8 cellular contexts compared by ENCODE assay signal in the genomic region with DNA sequence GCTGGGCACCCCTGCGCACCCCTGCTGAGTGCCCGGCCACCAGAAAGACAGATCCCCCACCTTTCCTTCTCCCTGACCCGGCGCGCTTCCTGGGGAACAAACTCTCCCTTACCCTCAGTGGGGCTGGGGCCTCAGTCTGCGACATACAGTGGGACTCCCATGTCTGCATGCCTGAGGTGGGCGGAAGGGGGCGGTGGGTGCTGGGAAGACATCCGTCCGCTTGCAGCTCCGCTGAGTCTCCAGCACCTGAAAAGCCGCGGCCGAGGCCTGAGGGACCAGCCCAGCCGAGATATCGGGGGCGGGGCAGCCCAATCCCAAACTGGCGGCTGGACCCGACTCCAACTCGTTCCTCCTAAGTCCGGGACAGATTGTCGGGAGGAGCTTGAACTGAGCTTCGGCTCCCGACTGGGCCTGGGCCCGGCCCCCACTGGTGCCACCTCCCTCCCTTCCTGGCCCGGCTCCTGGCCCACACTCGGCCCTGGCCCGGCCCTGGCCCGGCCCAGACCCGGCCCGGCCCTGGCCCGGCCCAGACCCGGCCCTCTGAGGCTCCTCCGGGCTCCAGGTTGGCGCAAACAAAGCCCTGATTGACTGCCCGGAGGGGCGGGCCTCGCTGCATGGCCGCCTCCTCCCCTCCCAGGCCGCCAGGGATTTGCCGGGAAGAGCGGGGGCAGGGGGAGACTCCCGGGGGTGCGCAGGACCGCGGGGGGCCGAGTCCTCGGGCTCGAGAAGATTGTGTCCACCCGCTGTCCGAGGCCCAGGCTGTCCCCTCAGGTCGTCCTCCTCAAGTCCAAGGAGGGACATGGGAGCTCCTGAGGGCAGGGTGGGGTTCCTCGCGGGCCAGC. TPM values are rescaled to one million over a fixed set of nuclear protein-coding genes. Genes with fewer than 3 reads are reported as not detected.
DNase-seq lines count a peak whose midpoint lies in the region; ATAC-seq, FAIRE-seq and TF ChIP-seq lines count a peak whose summit lies in the region.

No MANE protein-coding gene starts in this region.

- H2AFZ ChIP-seq in astrocyte (ENCODE audit: low read depth, low read length) (peak overlapping the region; percentile 83), trophoblast cell (ENCODE audit: insufficient read depth, low read length, poor library complexity) (peak overlapping the region; percentile 92)

- H3K4me3 ChIP-seq in astrocyte (ENCODE audit: insufficient read depth, low read depth, low read length) (peak overlapping the region; percentile 66), right atrium auricular region (peak overlapping the region; percentile 47 to 60), trophoblast cell (ENCODE audit: low read depth, low read length) (peak overlapping the region; percentile 72)

- peaks cover 5% of the 10 kb centered on the region for H3K79me2 ChIP-seq in astrocyte (ENCODE audit: insufficient read depth, low read length)
- H3K79me2 ChIP-seq in trophoblast cell (ENCODE audit: control insufficient read depth, insufficient read depth, low read length, poor library complexity), result no peaks in the 10 kb centered on the region

- H3K9me3 ChIP-seq in ES-I3 (ENCODE audit: control insufficient read depth, insufficient read depth, low read length), result no peaks in the 10 kb centered on the region
- no peaks in the 10 kb centered on the region for H3K9me3 ChIP-seq in astrocyte (ENCODE audit: insufficient read depth, low read depth, low read length)
- no peaks in the 10 kb centered on the region for H3K9me3 ChIP-seq in right atrium auricular region
- H3K9me3 ChIP-seq in trophoblast cell (ENCODE audit: insufficient read depth, low read depth, low read length), result no peaks in the 10 kb centered on the region

- H4K20me1 ChIP-seq in astrocyte (ENCODE audit: insufficient read depth, low read length), result peaks cover 6% of the 10 kb centered on the region

- H3K4me2 ChIP-seq in astrocyte (ENCODE audit: low read length) (peak overlapping the region; percentile 97), trophoblast cell (ENCODE audit: low read length) (peak overlapping the region; percentile 93)

- peaks cover 7% of the 10 kb centered on the region for H3K79me1 ChIP-seq in trophoblast cell (ENCODE audit: low read length)

- no CpG with 5 or more reads among the region's 54 CpGs for WGBS in trophoblast cell (ENCODE audit: extremely low coverage, insufficient coverage, insufficient read length)

- H3K14ac ChIP-seq in trophoblast cell (ENCODE audit: low read length), result peak overlapping the region; percentile 75

- peak overlapping the region; percentile 77 for H4K12ac ChIP-seq in trophoblast cell (ENCODE audit: low read depth, low read length)

- peak overlapping the region; percentile 53; the same call in 1 of the 2 replicates for H3K9ac ChIP-seq in ES-I3 (ENCODE audit: low read depth, low read length)
- H3K9ac ChIP-seq in astrocyte (ENCODE audit: low read length), result peak overlapping the region; percentile 85
- peak overlapping the region; percentile 76 for H3K9ac ChIP-seq in trophoblast cell (ENCODE audit: low read length)

- peak overlapping the region; percentile 37 for H3K4ac ChIP-seq in trophoblast cell (ENCODE audit: low read depth, low read length)

- H3K4me1 ChIP-seq in ES-I3 (ENCODE audit: insufficient read depth, low read length), result peaks cover 12% of the 10 kb centered on the region
- peaks cover 14% of the 10 kb centered on the region for H3K4me1 ChIP-seq in astrocyte (ENCODE audit: insufficient read depth, low read length)
- peaks cover 0 to 16% of the 10 kb centered on the region in 2 donors for H3K4me1 ChIP-seq in right atrium auricular region
- peaks cover 6 to 17% of the 10 kb centered on the region in 2 experiments for H3K4me1 ChIP-seq in trophoblast cell (ENCODE audit: control insufficient read depth in 1 of 2, insufficient read depth in 2 of 2, low read length in 2 of 2)

- H2BK120ac ChIP-seq in trophoblast cell (ENCODE audit: insufficient read depth, low read length, poor library complexity), result peak overlapping the region; percentile 53

- H3K27ac ChIP-seq in astrocyte (ENCODE audit: low read depth, low read length) (peak overlapping the region; percentile 67), right atrium auricular region (peak overlapping the region; percentile 87 to 94), trophoblast cell (ENCODE audit: low read depth, low read length) (peak overlapping the region; percentile 40)

- peak overlapping the region; percentile 85 for H4K91ac ChIP-seq in trophoblast cell (ENCODE audit: low read depth, low read length)

- H3K18ac ChIP-seq in trophoblast cell (ENCODE audit: low read length), result peak overlapping the region; percentile 54

- H3K36me3 ChIP-seq in ES-I3 (ENCODE audit: insufficient read depth, low read length) (no peaks in the 10 kb centered on the region), astrocyte (ENCODE audit: insufficient read depth, low read length) (no peaks in the 10 kb centered on the region), right atrium auricular region (no peaks in the 10 kb centered on the region), trophoblast cell (ENCODE audit: control insufficient read depth in 1 of 2, insufficient read depth in 2 of 2, low read length in 2 of 2) (no peaks in the 10 kb centered on the region)

- H3K4me1 Mint-ChIP-seq in astrocyte (ENCODE audit: low read depth, unreplicated experiment), result peaks cover 5% of the 10 kb centered on the region

- no peaks in the 10 kb centered on the region for H3K9me3 Mint-ChIP-seq in astrocyte (ENCODE audit: unreplicated experiment)

- H3K23ac ChIP-seq in trophoblast cell (ENCODE audit: low read length), result no peak overlapping the region

- peak; percentile 18 for DNase-seq in NCI-H69 (lab: John Stamatoyannopoulos, UW)
- DNase-seq in astrocyte (ENCODE audit: low read depth), result peak; percentile 54
- peak; percentile 72 for DNase-seq in right atrium auricular region (ENCODE audit: low spot score)
- peak; percentile 44 to 61 for DNase-seq in trophoblast cell
- DNase-seq in cortex of kidney (lab: John Stamatoyannopoulos, UW), result no peak
- no peak for DNase-seq in NAMALWA (ENCODE audit: low spot score)

- H3K27me3 Mint-ChIP-seq in astrocyte (ENCODE audit: low read depth, unreplicated experiment), result no peaks in the 10 kb centered on the region

- peak overlapping the region; percentile 88 for H4K8ac ChIP-seq in trophoblast cell (ENCODE audit: low read depth, low read length)

- H3K27me3 ChIP-seq in astrocyte (ENCODE audit: insufficient read depth, low read length) (no peaks in the 10 kb centered on the region), right atrium auricular region (no peaks in the 10 kb centered on the region), trophoblast cell (ENCODE audit: insufficient read depth, low read length) (no peaks in the 10 kb centered on the region)

- peak overlapping the region; percentile 9 for H2AK5ac ChIP-seq in trophoblast cell (ENCODE audit: low read length)

- H3K36me3 Mint-ChIP-seq in astrocyte (ENCODE audit: low read depth, unreplicated experiment), result no peaks in the 10 kb centered on the region

- no peak for FAIRE-seq in astrocyte (lab: Jason Lieb, UNC)

- H2BK12ac ChIP-seq in trophoblast cell (ENCODE audit: low read length), result no peak overlapping the region

- TF ChIP-seq CTCF in astrocyte (IDR thresholded peaks at IDR 0.05; ENCODE audit: insufficient read depth, low read depth, low read length), result no peak
- no peak for TF ChIP-seq CTCF in right atrium auricular region (IDR thresholded peaks at IDR 0.05)

- peak overlapping the region; percentile 87 for H3K27ac Mint-ChIP-seq in astrocyte (ENCODE audit: unreplicated experiment)

- H2BK5ac ChIP-seq in trophoblast cell (ENCODE audit: low read depth, low read length, poor library complexity), result peak overlapping the region; percentile 46

- no peak for ATAC-seq in GM18520 (IDR thresholded peaks at IDR 0.05; ENCODE audit: unreplicated experiment)

- peak overlapping the region; percentile 87 for H3K4me3 Mint-ChIP-seq in astrocyte (ENCODE audit: unreplicated experiment)

RNA-seq across cellular contexts. Expression of gene SLC16A2, which starts 0.9 kb away (rescaled TPM):
- total RNA-seq in astrocyte (21.1 and 22.8 TPM in 2 replicates), right atrium auricular region (1 to 10 TPM; 6.4 to 8.3 TPM)
- polyA plus RNA-seq in trophoblast cell (2013), result 6.3 and 7.0 TPM in 2 replicates

Comparison
In these comparisons a context has a peak if more than half of its experiments do, and no peak if none do; other contexts are left out.
1. DNase-seq: peak in NCI-H69 (single experiment), astrocyte (single experiment), right atrium auricular region (single experiment) and trophoblast cell (2 of 2); none in cortex of kidney (single experiment) and NAMALWA (single experiment).
2. H3K27ac ChIP-seq: peak in every context shown above with its lines; median percentile 90 in right atrium auricular region; 67 in astrocyte; 40 in trophoblast cell.
3. Peak in every context shown above with its lines, with median percentiles within 50 percentile points of each other: H3K9ac ChIP-seq and H3K4me3 ChIP-seq.